In genomic region chr19:16572332-16573211, GRCh38 we compare ENCODE assay signal across 8 cellular contexts. TPM values are rescaled to one million over a fixed set of nuclear protein-coding genes. Genes with fewer than 3 reads are reported as not detected.
DNase-seq lines count a peak whose midpoint lies in the region; ATAC-seq and TF ChIP-seq lines count a peak whose summit lies in the region.

SLC35E1 (minus strand) TSS chr19:16572415; CDS start chr19:16572364, 51 bp downstream.

- H3K4me3 ChIP-seq in GM06990 (replicated peaks; ENCODE audit: low read depth, low read length) (peak within 1 kb of the TSS; percentile 86), SK-N-MC (peak within 1 kb of the TSS; percentile 93), gastroesophageal sphincter (peak within 1 kb of the TSS; percentile 62 to 80), neutrophil (ENCODE audit: low read depth in 1 of 2, low read length in 1 of 2) (peak within 1 kb of the TSS; percentile 88 to 92)

- H3K9me3 ChIP-seq in SK-N-MC (ENCODE audit: low read depth, low read length) (no peaks in the 10 kb centered on the region), gastroesophageal sphincter (no peaks in the 10 kb centered on the region), neutrophil (no peaks in the 10 kb centered on the region)

- DNase-seq in GM06990 (ENCODE audit: extremely low read depth, insufficient read length) (peak; percentile 97), HFFc6 (peak; percentile 94), NAMALWA (ENCODE audit: low spot score) (peak; percentile 96), SK-N-MC (ENCODE audit: low read depth, low spot score) (peak; percentile 18)
- peak; percentile 94 for DNase-seq in activated naive CD4-positive, alpha-beta T cell treated with anti-CD3 and anti-CD28 coated beads, Interleukin-2, amount 10 ng/mL, durations not matched to agents 7 days and 5 days

- CTCF ChIA-PET in activated naive CD4-positive, alpha-beta T cell treated with anti-CD3 and anti-CD28 coated beads, Interleukin-2, amount 10 ng/mL, durations not matched to agents 7 days and 5 days (lab: Charles Lee) = interaction anchor here (1.8 to 2.5 kb wide), 3 partner anchors 10 to 15 kb away, joined by 6 to 11 read pairs (median 8); no protein-coding TSS in a partner anchor

- peaks cover 53% of the 10 kb centered on the region for H3K4me1 Mint-ChIP-seq in HFFc6 (ENCODE audit: low read depth)
- peaks cover 65% of the 10 kb centered on the region for H3K4me1 Mint-ChIP-seq in activated naive CD4-positive, alpha-beta T cell treated with anti-CD3 and anti-CD28 coated beads, Interleukin-2, amount 10 ng/mL, durations not matched to agents 7 days and 5 days

- H3K27ac Mint-ChIP-seq in HFFc6 = peak within 1 kb of the TSS; percentile 89
- H3K27ac Mint-ChIP-seq in activated naive CD4-positive, alpha-beta T cell treated with anti-CD3 and anti-CD28 coated beads, Interleukin-2, amount 10 ng/mL, durations not matched to agents 7 days and 5 days = peak within 1 kb of the TSS; percentile 92

- H3K9ac ChIP-seq in SK-N-MC (ENCODE audit: insufficient read length) = peak within 1 kb of the TSS; percentile 86

- H3K36me3 ChIP-seq in GM06990 (ENCODE audit: control insufficient read depth, insufficient read depth, low read length) = peaks cover 27% of the 10 kb centered on the region
- peaks cover 38% of the 10 kb centered on the region for H3K36me3 ChIP-seq in SK-N-MC (ENCODE audit: insufficient read depth, low read length)
- peaks cover 0 to 61% of the 10 kb centered on the region in 2 donors for H3K36me3 ChIP-seq in gastroesophageal sphincter
- H3K36me3 ChIP-seq in neutrophil = peaks cover 65% of the 10 kb centered on the region

- TF ChIP-seq POLR2A in gastroesophageal sphincter (IDR thresholded peaks at IDR 0.05) = peak; percentile 73 to 81

- 0% methylated on average over 8 of the region's 83 CpGs; no CpG with 5 or more reads in 1 of the 2 donors for WGBS in gastroesophageal sphincter (ENCODE audit: low coverage in 1 of 2), 2 donors

- H3K4me3 Mint-ChIP-seq in HFFc6 = peak within 1 kb of the TSS; percentile 95
- peak within 1 kb of the TSS; percentile 92 for H3K4me3 Mint-ChIP-seq in activated naive CD4-positive, alpha-beta T cell treated with anti-CD3 and anti-CD28 coated beads, Interleukin-2, amount 10 ng/mL, durations not matched to agents 7 days and 5 days

- H3K27ac ChIP-seq in SK-N-MC = no peak within 1 kb of the TSS
- H3K27ac ChIP-seq in gastroesophageal sphincter = peak within 1 kb of the TSS; percentile 67 to 90 (median 89)
- H3K27ac ChIP-seq in neutrophil = peak within 1 kb of the TSS; percentile 92

- H3K27me3 Mint-ChIP-seq in HFFc6 (ENCODE audit: insufficient read depth) = no peaks in the 10 kb centered on the region; the same call in none of the 2 replicates
- no peaks in the 10 kb centered on the region for H3K27me3 Mint-ChIP-seq in activated naive CD4-positive, alpha-beta T cell treated with anti-CD3 and anti-CD28 coated beads, Interleukin-2, amount 10 ng/mL, durations not matched to agents 7 days and 5 days

- ATAC-seq in gastroesophageal sphincter = peak; percentile 97

- H3K27me3 ChIP-seq in GM06990 (replicated peaks; ENCODE audit: control insufficient read depth, insufficient read depth, low read length) = no peaks in the 10 kb centered on the region
- no peaks in the 10 kb centered on the region for H3K27me3 ChIP-seq in gastroesophageal sphincter
- no peaks in the 10 kb centered on the region for H3K27me3 ChIP-seq in neutrophil

- TF ChIP-seq CTCF in GM06990 (IDR thresholded peaks at IDR 0.05; ENCODE audit: insufficient read depth, low read length, poor library complexity, severe bottlenecking) (no peak), HFFc6 (IDR thresholded peaks at IDR 0.05) (no peak), gastroesophageal sphincter (IDR thresholded peaks at IDR 0.05) (no peak), neutrophil (IDR thresholded peaks at IDR 0.05) (no peak), subcutaneous adipose tissue (IDR thresholded peaks at IDR 0.05; ENCODE audit: low read depth) (no peak)

- TF ChIP-seq EP300 in gastroesophageal sphincter (IDR thresholded peaks at IDR 0.05) = no peak

- H3K9me3 Mint-ChIP-seq in HFFc6 = no peaks in the 10 kb centered on the region
- no peaks in the 10 kb centered on the region for H3K9me3 Mint-ChIP-seq in activated naive CD4-positive, alpha-beta T cell treated with anti-CD3 and anti-CD28 coated beads, Interleukin-2, amount 10 ng/mL, durations not matched to agents 7 days and 5 days

- peaks cover 28% of the 10 kb centered on the region for H3K36me3 Mint-ChIP-seq in HFFc6 (ENCODE audit: low read depth)
- H3K36me3 Mint-ChIP-seq in activated naive CD4-positive, alpha-beta T cell treated with anti-CD3 and anti-CD28 coated beads, Interleukin-2, amount 10 ng/mL, durations not matched to agents 7 days and 5 days = peaks cover 54% of the 10 kb centered on the region

- peaks cover 0 to 72% (median 27%) of the 10 kb centered on the region in 3 donors for H3K4me1 ChIP-seq in gastroesophageal sphincter
- peaks cover 29 to 37% of the 10 kb centered on the region in 2 experiments for H3K4me1 ChIP-seq in neutrophil (ENCODE audit: control insufficient read depth in 1 of 2, insufficient read depth in 1 of 2, low read depth in 1 of 2, low read length in 1 of 2)

RNA-seq across cellular contexts. Expression of gene SLC35E1, which starts in this region (rescaled TPM):
- 10 to 100 TPM; 44.2 to 67.1 (median 55.4) TPM for total RNA-seq in HFFc6 (2021; fragmentation: NEBNext Ultra II Directional; extraction: Animal tissue kit (Norgen Biotek cat#: 25700))
- total RNA-seq in gastroesophageal sphincter (10 to 100 TPM; 24.9 to 35.5 (median 29.7) TPM), subcutaneous adipose tissue (10 to 100 TPM; 30.6 to 38.1 (median 34.6) TPM)

Comparison
In these comparisons a context has a peak if more than half of its experiments do, and no peak if none do; other contexts are left out.
1. DNase-seq: peak in every context shown above with its lines; median percentile 97 in GM06990; 96 in NAMALWA; 94 in HFFc6; 94 in activated naive CD4-positive, alpha-beta T cell treated with anti-CD3 and anti-CD28 coated beads, Interleukin-2, amount 10 ng/mL, durations not matched to agents 7 days and 5 days; 18 in SK-N-MC.